ENCODE assay signal across 18 cellular contexts in genomic region chr11:45702511-45702910, GRCh38.
"Had no signal": no experiment of that assay in that cellular context is flagged by ENCODE, and none has a peak within 500 bp of the region (broad histone marks: within the 10 kb centered on the region; RNA-seq: fewer than 3 reads in every experiment).

No MANE protein-coding gene starts in this region.

- DNase-seq: IMR-90, Karpas-422, KG1, MG63, NCI-H1105, NCI-H1436 treated with DMSO at 0.1 percent for 48 hours, NCI-H1694, NCI-H2081, NCI-H2107, NCI-H2171 treated with DMSO at 0.1 percent for 48 hours, NCI-H446, NCI-H510A, NCI-H526, NCI-H774, Right ventricle myocardium superior, RPMI8226, SIG-M5 had no signal

- ATAC-seq: HepG2 had no signal
